ENCODE assay signal across 8 cellular contexts in genomic region chr15:31235298-31236183, GRCh38.
DNase-seq lines count a peak whose midpoint lies in the region; ATAC-seq and TF ChIP-seq lines count a peak whose summit lies in the region.

No MANE protein-coding gene starts in this region.

- POLR2A ChIA-PET in SK-N-SH (lab: Yijun Ruan, JAX), result interaction anchor here (0.8 to 3.1 kb wide), 3 partner anchors 20 to 91 kb away, joined by 4 to 22 read pairs (median 7); partner anchors contain the start of gene KLF13

- H3K4me1 ChIP-seq in SK-N-SH (ENCODE audit: control insufficient read depth in 1 of 2, insufficient read depth in 2 of 2, low read depth in 1 of 2, low read length in 1 of 2), result peaks cover 15 to 31% of the 10 kb centered on the region in 2 experiments; a peak in 3 of 4 replicates

- peak overlapping the region; percentile 80 for H2AFZ ChIP-seq in SK-N-SH (ENCODE audit: low read depth)

- H3K4me2 ChIP-seq in SK-N-SH, result 0 out of 2 replicates have a peak overlapping the region, but pooled peaks have one; percentile 69

- WGBS in SK-N-SH (ENCODE audit: low lambda C conversion rate), result 62% methylated on average over 20 of the region's 20 CpGs

- no peaks in the 10 kb centered on the region for H3F3A ChIP-seq in SK-N-SH (replicated peaks; ENCODE audit: insufficient read depth)

- H3K36me3 ChIP-seq in SK-N-SH (replicated peaks in 1 of 2; ENCODE audit: control insufficient read depth in 1 of 2, insufficient read depth in 2 of 2, low read length in 1 of 2), result no peaks in the 10 kb centered on the region

- ATAC-seq in GM18502 (IDR thresholded peaks at IDR 0.05; ENCODE audit: poor library complexity, unreplicated experiment) (peak; percentile 62), GM21825 (IDR thresholded peaks at IDR 0.05; ENCODE audit: unreplicated experiment) (no peak)

- DNase-seq in HUDEP-2 (lab: John Stamatoyannopoulos, UW; ENCODE audit: unreplicated experiment in 76 of 76), result peak in 49 of 76 experiments; percentile 9 to 59 (median 31)
- DNase-seq in SK-N-SH, result peak; percentile 85
- DNase-seq in kidney tubule cell (ENCODE audit: low spot score), result peak; percentile 40
- DNase-seq in dermis blood vessel endothelial cell, result no peak
- no peak for DNase-seq in SKM-1 (lab: John Stamatoyannopoulos, UW; ENCODE audit: unreplicated experiment)
- no peak for DNase-seq in stimulated activated naive CD4-positive, alpha-beta T cell (lab: John Stamatoyannopoulos, UW)

- no peaks in the 10 kb centered on the region for H3K27me3 ChIP-seq in SK-N-SH (ENCODE audit: insufficient read depth)

- no peaks in the 10 kb centered on the region for H3K79me2 ChIP-seq in SK-N-SH (ENCODE audit: insufficient read depth)

- no peaks in the 10 kb centered on the region for H4K20me1 ChIP-seq in SK-N-SH (ENCODE audit: insufficient read depth)

- no peak overlapping the region; a peak in 1 of 4 replicates for H3K4me3 ChIP-seq in SK-N-SH (ENCODE audit: low read depth in 2 of 2, low read length in 1 of 2)

- H3K27ac ChIP-seq in SK-N-SH (ENCODE audit: low read depth in 2 of 2, low read length in 1 of 2), result peak overlapping the region; percentile 60 to 97; a peak in 3 of 4 replicates

- H3K9me2 ChIP-seq in SK-N-SH, result no peaks in the 10 kb centered on the region

- peak; percentile 39; the same call in 1 of the 2 replicates for TF ChIP-seq RAD21 in SK-N-SH (IDR thresholded peaks at IDR 0.05; ENCODE audit: low read length)

- CTCF ChIA-PET in SK-N-SH (lab: Yijun Ruan, JAX), result interaction anchor here (0.7 to 2.4 kb wide), 7 partner anchors 21 to 202 kb away, joined by 3 to 9 read pairs (median 3); no protein-coding TSS in a partner anchor

- TF ChIP-seq CTCF in SK-N-SH (IDR thresholded peaks at IDR 0.05), result no peak

- peak in 1 of 2 experiments; percentile 85; a peak in 2 of 4 replicates for TF ChIP-seq EP300 in SK-N-SH (IDR thresholded peaks at IDR 0.05; ENCODE audit: borderline replicate concordance in 1 of 2, low read depth in 1 of 2, low read length in 1 of 2)

- 0 out of 2 replicates have a peak overlapping the region, but pooled peaks have one; percentile 32 for H3K9ac ChIP-seq in SK-N-SH

- H3K9me3 ChIP-seq in SK-N-SH, result no peaks in the 10 kb centered on the region

TF ChIP-seq in SK-N-SH, 30 proteins besides CTCF, POLR2A, EP300 and RAD21 (continues in another document):
- TF ChIP-seq EZH2phosphoT487 (IDR thresholded peaks at IDR 0.05; ENCODE audit: borderline replicate concordance, low read depth) (no peak), MEF2A (IDR thresholded peaks at IDR 0.05; ENCODE audit: borderline replicate concordance, low read depth) (no peak), IRF3 (IDR thresholded peaks at IDR 0.05; ENCODE audit: low read depth, low read length) (no peak), MXI1 (IDR thresholded peaks at IDR 0.05; ENCODE audit: low read depth, low read length) (no peak; the same call in 1 of the 2 replicates), RCOR1 (IDR thresholded peaks at IDR 0.05; ENCODE audit: low read length) (peak; percentile 86), CHD2 (IDR thresholded peaks at IDR 0.05; ENCODE audit: low read length, partially characterized antibody) (peak; percentile 55), TCF12 (IDR thresholded peaks at IDR 0.05) (peak; percentile 66), FOSL2 (IDR thresholded peaks at IDR 0.05; ENCODE audit: borderline replicate concordance, low read depth) (no peak), ELF1 (IDR thresholded peaks at IDR 0.05) (no peak), TEAD4 (IDR thresholded peaks at IDR 0.05; ENCODE audit: borderline replicate concordance, insufficient read depth) (no peak), NRF1 (IDR thresholded peaks at IDR 0.05; ENCODE audit: low read depth, low read length) (no peak), TAF1 (IDR thresholded peaks at IDR 0.05; ENCODE audit: borderline replicate concordance, low read depth, low read length) (no peak), RXRA (IDR thresholded peaks at IDR 0.05; ENCODE audit: borderline replicate concordance, low read depth) (no peak), YY1 (IDR thresholded peaks at IDR 0.05; ENCODE audit: low read depth) (no peak), SMC3 (IDR thresholded peaks at IDR 0.05; ENCODE audit: low read depth, low read length) (peak; percentile 16; the same call in 1 of the 2 replicates), NFIC (IDR thresholded peaks at IDR 0.05; ENCODE audit: borderline replicate concordance) (peak; percentile 75), USF2 (IDR thresholded peaks at IDR 0.05; ENCODE audit: borderline replicate concordance, low read depth, low read length) (no peak), SIN3A (IDR thresholded peaks at IDR 0.05; ENCODE audit: borderline replicate concordance, low read depth, low read length) (no peak), GABPA (IDR thresholded peaks at IDR 0.05; ENCODE audit: low read depth) (no peak), FOXM1 (IDR thresholded peaks at IDR 0.05; ENCODE audit: low read depth) (no peak), RFX5 (IDR thresholded peaks at IDR 0.05; ENCODE audit: low read length) (no peak)
- TF ChIP-seq, protein P1, sequence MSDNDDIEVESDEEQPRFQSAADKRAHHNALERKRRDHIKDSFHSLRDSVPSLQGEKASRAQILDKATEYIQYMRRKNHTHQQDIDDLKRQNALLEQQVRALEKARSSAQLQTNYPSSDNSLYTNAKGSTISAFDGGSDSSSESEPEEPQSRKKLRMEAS (IDR thresholded peaks at IDR 0.05; ENCODE audit: low read depth), result no peak
- TF ChIP-seq, protein P2, sequence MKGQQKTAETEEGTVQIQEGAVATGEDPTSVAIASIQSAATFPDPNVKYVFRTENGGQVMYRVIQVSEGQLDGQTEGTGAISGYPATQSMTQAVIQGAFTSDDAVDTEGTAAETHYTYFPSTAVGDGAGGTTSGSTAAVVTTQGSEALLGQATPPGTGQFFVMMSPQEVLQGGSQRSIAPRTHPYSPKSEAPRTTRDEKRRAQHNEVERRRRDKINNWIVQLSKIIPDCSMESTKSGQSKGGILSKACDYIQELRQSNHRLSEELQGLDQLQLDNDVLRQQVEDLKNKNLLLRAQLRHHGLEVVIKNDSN (IDR thresholded peaks at IDR 0.05; ENCODE audit: borderline replicate concordance, low read depth), result no peak
- TF ChIP-seq, protein P3, sequence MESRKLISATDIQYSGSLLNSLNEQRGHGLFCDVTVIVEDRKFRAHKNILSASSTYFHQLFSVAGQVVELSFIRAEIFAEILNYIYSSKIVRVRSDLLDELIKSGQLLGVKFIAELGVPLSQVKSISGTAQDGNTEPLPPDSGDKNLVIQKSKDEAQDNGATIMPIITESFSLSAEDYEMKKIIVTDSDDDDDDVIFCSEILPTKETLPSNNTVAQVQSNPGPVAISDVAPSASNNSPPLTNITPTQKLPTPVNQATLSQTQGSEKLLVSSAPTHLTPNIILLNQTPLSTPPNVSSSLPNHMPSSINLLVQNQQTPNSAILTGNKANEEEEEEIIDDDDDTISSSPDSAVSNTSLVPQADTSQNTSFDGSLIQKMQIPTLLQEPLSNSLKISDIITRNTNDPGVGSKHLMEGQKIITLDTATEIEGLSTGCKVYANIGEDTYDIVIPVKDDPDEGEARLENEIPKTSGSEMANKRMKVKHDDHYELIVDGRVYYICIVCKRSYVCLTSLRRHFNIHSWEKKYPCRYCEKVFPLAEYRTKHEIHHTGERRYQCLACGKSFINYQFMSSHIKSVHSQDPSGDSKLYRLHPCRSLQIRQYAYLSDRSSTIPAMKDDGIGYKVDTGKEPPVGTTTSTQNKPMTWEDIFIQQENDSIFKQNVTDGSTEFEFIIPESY (IDR thresholded peaks at IDR 0.05; ENCODE audit: borderline replicate concordance, low read depth), result no peak
- TF ChIP-seq, protein P4, sequence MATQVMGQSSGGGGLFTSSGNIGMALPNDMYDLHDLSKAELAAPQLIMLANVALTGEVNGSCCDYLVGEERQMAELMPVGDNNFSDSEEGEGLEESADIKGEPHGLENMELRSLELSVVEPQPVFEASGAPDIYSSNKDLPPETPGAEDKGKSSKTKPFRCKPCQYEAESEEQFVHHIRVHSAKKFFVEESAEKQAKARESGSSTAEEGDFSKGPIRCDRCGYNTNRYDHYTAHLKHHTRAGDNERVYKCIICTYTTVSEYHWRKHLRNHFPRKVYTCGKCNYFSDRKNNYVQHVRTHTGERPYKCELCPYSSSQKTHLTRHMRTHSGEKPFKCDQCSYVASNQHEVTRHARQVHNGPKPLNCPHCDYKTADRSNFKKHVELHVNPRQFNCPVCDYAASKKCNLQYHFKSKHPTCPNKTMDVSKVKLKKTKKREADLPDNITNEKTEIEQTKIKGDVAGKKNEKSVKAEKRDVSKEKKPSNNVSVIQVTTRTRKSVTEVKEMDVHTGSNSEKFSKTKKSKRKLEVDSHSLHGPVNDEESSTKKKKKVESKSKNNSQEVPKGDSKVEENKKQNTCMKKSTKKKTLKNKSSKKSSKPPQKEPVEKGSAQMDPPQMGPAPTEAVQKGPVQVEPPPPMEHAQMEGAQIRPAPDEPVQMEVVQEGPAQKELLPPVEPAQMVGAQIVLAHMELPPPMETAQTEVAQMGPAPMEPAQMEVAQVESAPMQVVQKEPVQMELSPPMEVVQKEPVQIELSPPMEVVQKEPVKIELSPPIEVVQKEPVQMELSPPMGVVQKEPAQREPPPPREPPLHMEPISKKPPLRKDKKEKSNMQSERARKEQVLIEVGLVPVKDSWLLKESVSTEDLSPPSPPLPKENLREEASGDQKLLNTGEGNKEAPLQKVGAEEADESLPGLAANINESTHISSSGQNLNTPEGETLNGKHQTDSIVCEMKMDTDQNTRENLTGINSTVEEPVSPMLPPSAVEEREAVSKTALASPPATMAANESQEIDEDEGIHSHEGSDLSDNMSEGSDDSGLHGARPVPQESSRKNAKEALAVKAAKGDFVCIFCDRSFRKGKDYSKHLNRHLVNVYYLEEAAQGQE (IDR thresholded peaks at IDR 0.05; ENCODE audit: low read depth, low read length), result no peak

Comparison
In these comparisons a context has a peak if more than half of its experiments do, and no peak if none do; other contexts are left out.
1. DNase-seq: peak in HUDEP-2 (49 of 76), SK-N-SH (single experiment) and kidney tubule cell (single experiment); none in dermis blood vessel endothelial cell (single experiment), SKM-1 (single experiment) and stimulated activated naive CD4-positive, alpha-beta T cell (0 of 6).